Comparison of ENCODE assay signal across 21 cellular contexts in the genomic region with DNA sequence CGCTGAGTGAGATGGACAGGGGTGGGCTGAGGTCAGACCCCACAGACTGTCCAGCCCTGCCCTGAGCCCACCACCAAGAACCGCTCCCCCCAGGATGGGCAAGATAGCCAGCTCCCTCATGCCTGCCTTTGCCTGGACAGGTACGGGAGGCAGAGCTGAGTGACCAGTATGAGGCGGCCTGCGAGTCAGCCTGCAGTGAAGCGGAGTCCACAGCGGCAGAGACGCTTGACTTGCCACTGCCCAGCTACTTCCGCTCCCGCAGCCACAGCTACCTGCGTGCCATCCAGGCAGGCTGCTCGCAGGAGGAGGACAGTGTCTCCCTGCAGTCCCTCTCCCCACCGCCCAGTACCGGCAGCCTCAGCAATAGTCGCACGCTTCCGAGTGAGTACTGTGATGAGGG.
"Had no signal": no experiment of that assay in that cellular context is flagged by ENCODE, and none has a peak within 500 bp of the region (broad histone marks: within the 10 kb centered on the region; RNA-seq: fewer than 3 reads in every experiment).

No MANE protein-coding gene starts in this region.

- H3K4me3 ChIP-seq: dorsolateral prefrontal cortex, heart right ventricle, ovary, right atrium auricular region, sigmoid colon, skin epidermis, stomach, thoracic aorta had no signal

- H3K27me3 ChIP-seq: dorsolateral prefrontal cortex, heart right ventricle, ovary, right atrium auricular region, sigmoid colon, stomach had no signal

- H3K9me3 ChIP-seq: heart right ventricle, ovary, right atrium auricular region, sigmoid colon, stomach, thoracic aorta had no signal

- FAIRE-seq: frontal cortex, islet of Langerhans, urothelium cell line had no signal

- H3K27ac ChIP-seq: dorsolateral prefrontal cortex, heart right ventricle, ovary, right atrium auricular region, sigmoid colon, stomach, thoracic aorta had no signal

- ATAC-seq: heart right ventricle, left lobe of liver, natural killer cell had no signal

- H3K36me3 ChIP-seq: heart right ventricle, ovary, right atrium auricular region, sigmoid colon, stomach, thoracic aorta had no signal

- H3K4me1 ChIP-seq: heart right ventricle, right atrium auricular region, sigmoid colon, stomach had no signal

- DNase-seq: cortex of kidney; dorsolateral prefrontal cortex; effector CD8-positive, alpha-beta T cell; heart right ventricle; hypothalamus; kidney glomerular epithelial cell; natural killer cell; nucleus accumbens; ovary; sigmoid colon; stimulated activated CD4-positive, alpha-beta T cell treated with anti-CD3 and anti-CD28 coated beads, Interleukin-2, amount 100 ng/mL, for 24 hours; stimulated activated naive CD4-positive, alpha-beta T cell; stomach; substantia nigra had no signal
